ENCODE assay signal across 7 cellular contexts in the genomic region with DNA sequence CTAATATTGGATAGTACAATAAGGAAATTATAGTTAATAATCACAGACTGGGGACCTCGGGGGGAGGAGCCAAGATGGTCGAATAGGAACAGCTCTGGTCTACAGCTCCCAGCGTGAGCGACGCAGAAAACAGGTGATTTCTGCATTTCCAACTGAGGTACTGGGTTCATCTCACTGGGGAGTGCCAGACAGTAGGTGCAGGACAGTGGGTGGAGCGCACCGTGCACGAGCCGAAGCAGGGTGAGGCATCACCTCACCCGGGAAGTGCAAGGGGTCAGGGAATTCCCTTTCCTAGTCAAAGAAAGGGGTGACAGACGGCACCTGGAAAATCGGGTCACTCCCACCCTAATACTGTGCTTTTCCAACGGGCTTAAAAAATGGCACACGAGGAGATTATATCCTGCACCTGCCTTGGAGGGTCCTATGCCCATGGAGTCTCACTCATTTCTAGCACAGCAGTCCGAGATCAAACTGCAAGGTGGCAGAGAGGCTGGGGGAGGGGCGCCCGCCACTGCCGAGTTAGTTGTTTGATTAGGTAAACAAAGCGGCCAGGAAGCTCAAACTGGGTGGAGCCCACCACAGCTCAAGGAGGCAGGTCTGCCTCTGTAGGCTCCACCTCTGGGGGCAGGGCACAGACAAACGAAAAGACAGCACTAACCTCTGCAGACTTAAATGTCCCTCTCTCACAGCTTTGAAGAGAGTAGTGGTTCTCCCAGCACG.
A peak's percentile ranks its signal among the peaks of the same experiment; 100 is the strongest.
DNase-seq lines count a peak whose midpoint lies in the region; ATAC-seq and TF ChIP-seq lines count a peak whose summit lies in the region.
"Not testable (repeated sequence)": the region's sequence is repeated elsewhere in the genome, so short reads cannot be mapped to it uniquely, and the experiment has no call there.

No MANE protein-coding gene starts in this region.

- POLR2A ChIA-PET in HCT116 (lab: Charles Lee): not testable (repeated sequence)

- intact Hi-C loops in Calu3 (cut with micrococcal nuclease; ENCODE audit: unreplicated experiment); HCT116 (cut with micrococcal nuclease); left colon (cut with DNase I, micrococcal nuclease): not testable (repeated sequence)

- not testable (repeated sequence) for H3K27ac Mint-ChIP-seq in Calu3 (ENCODE audit: unreplicated experiment)

- CTCF ChIA-PET in Calu3 (lab: Charles Lee): interaction anchor here (1.0 to 1.6 kb wide), 2 partner anchors 9 to 12 kb away, joined by 4 read pairs; no protein-coding TSS in a partner anchor
- CTCF ChIA-PET in HCT116 (lab: Charles Lee): interaction anchor here (2.5 kb wide), 1 partner anchor 13 kb away, joined by 11 read pairs; no protein-coding TSS in a partner anchor

- not testable (repeated sequence) for H2AFZ ChIP-seq in HCT116 (ENCODE audit: low read depth, low read length, poor library complexity, severe bottlenecking)
- H2AFZ ChIP-seq in Loucy (ENCODE audit: low read length): peak overlapping the region; percentile 49; the same call in 1 of the 2 replicates

- not testable (repeated sequence) for H3K4me1 ChIP-seq in HCT116 (ENCODE audit: control insufficient read depth in 1 of 2, insufficient read depth in 2 of 2, low read length in 2 of 2); Loucy (ENCODE audit: insufficient read depth, low read length, poor library complexity, severe bottlenecking)

- RAD21 ChIA-PET in HCT116 (lab: Charles Lee; ENCODE audit: low non-redundant PET in 1 of 2, low total read pairs in 2 of 2, uncharacterized antibody in 2 of 2, unreplicated experiment in 2 of 2): not testable (repeated sequence)

- not testable (repeated sequence) for TF ChIP-seq CTCF in Calu3 (IDR thresholded peaks at IDR 0.05; ENCODE audit: unreplicated experiment); HCT116 (IDR thresholded peaks at IDR 0.05 in 2 of 3, conservative IDR thresholded peaks at IDR 0.05 in 1 of 3; ENCODE audit: borderline replicate concordance in 1 of 3, insufficient read depth in 1 of 3, low read depth in 2 of 3, low read length in 2 of 3); Loucy (conservative IDR thresholded peaks at IDR 0.05; ENCODE audit: low read length)

- not testable (repeated sequence) for H3K27me3 Mint-ChIP-seq in Calu3 (ENCODE audit: unreplicated experiment)

- not testable (repeated sequence) for TF ChIP-seq POLR2A in HCT116 (IDR thresholded peaks at IDR 0.05; ENCODE audit: borderline replicate concordance, extremely low read depth, insufficient read depth, insufficient read length)

- not testable (repeated sequence) for H4K20me1 ChIP-seq in HCT116 (ENCODE audit: insufficient read depth); Loucy (ENCODE audit: insufficient read depth, low read length, poor library complexity, severe bottlenecking)

- H3K9me3 ChIP-seq in HCT116 (ENCODE audit: control insufficient read depth in 1 of 2, insufficient read depth in 1 of 2, low read depth in 1 of 2, low read length in 2 of 2); Loucy (ENCODE audit: insufficient read depth, low read depth, low read length): not testable (repeated sequence)

- H3F3A ChIP-seq in Loucy (ENCODE audit: low read depth): not testable (repeated sequence)

- not testable (repeated sequence) for H3K27me3 ChIP-seq in HCT116 (ENCODE audit: insufficient read depth, low read length); Loucy (ENCODE audit: insufficient read depth, low read length, poor library complexity, severe bottlenecking)

- not testable (repeated sequence) for H3K9ac ChIP-seq in HCT116 (ENCODE audit: low read length); Loucy (ENCODE audit: low read depth, low read length, poor library complexity, severe bottlenecking)

- H3K4me3 Mint-ChIP-seq in Calu3 (ENCODE audit: low read depth, unreplicated experiment): peak overlapping the region; percentile 75

- H3K36me3 Mint-ChIP-seq in Calu3 (ENCODE audit: insufficient read depth, unreplicated experiment): not testable (repeated sequence)

- not testable (repeated sequence) for H3K79me2 ChIP-seq in HCT116 (ENCODE audit: insufficient read depth, low read length); Loucy (ENCODE audit: insufficient read depth, low read length)

- BruUV-seq in Calu3 (replicated peaks; lab: Mats Ljungman, UMichigan); HCT116 (replicated peaks; lab: Mats Ljungman, UMichigan): not testable (repeated sequence)

- H3K9me2 ChIP-seq in HCT116 (ENCODE audit: insufficient read depth); Loucy (replicated peaks; ENCODE audit: low read depth, low read length): not testable (repeated sequence)

- DNase-seq in Calu3: peak; percentile 69
- DNase-seq in HCT116 (ENCODE audit: low read depth, low spot score): not testable (repeated sequence)
- peak; percentile 19 for DNase-seq in NCI-H2227 (lab: John Stamatoyannopoulos, UW; ENCODE audit: unreplicated experiment)
- peak; percentile 54 for DNase-seq in NCI-H748 treated with DMSO at 0.1 percent for 48 hours (lab: John Stamatoyannopoulos, UW)
- peak; percentile 47 for DNase-seq in RPMI8226
- DNase-seq in left colon: peak; percentile 35 to 58

- H3K4me3 ChIP-seq in HCT116 (replicated peaks in 1 of 2; ENCODE audit: low read depth in 1 of 2, low read length in 2 of 2): peak overlapping the region; percentile 13 to 26; a peak in 3 of 4 replicates
- peak overlapping the region; percentile 25 for H3K4me3 ChIP-seq in Loucy (ENCODE audit: low read length, poor library complexity, severe bottlenecking)

- H3K36me3 ChIP-seq in HCT116 (ENCODE audit: control insufficient read depth in 1 of 2, insufficient read depth in 2 of 2, low read length in 2 of 2); Loucy (ENCODE audit: insufficient read depth, low read length): not testable (repeated sequence)

- peak overlapping the region; percentile 37 for H3K4me2 ChIP-seq in HCT116 (ENCODE audit: low read length)
- H3K4me2 ChIP-seq in Loucy (ENCODE audit: low read depth, low read length, poor library complexity, severe bottlenecking): not testable (repeated sequence)

- H3K27ac ChIP-seq in HCT116 (ENCODE audit: low read depth, low read length): not testable (repeated sequence)

- TF ChIP-seq RAD21 in HCT116 (IDR thresholded peaks at IDR 0.05; ENCODE audit: low read depth): not testable (repeated sequence)

- not testable (repeated sequence) for ATAC-seq in HCT116, left colon

- peaks cover 12% of the 10 kb centered on the region for H3K9me3 Mint-ChIP-seq in Calu3 (ENCODE audit: low read depth, unreplicated experiment)

- H3K4me1 Mint-ChIP-seq in Calu3 (ENCODE audit: low read depth, unreplicated experiment): not testable (repeated sequence)
